Comparison of ENCODE assay signal across 1 cellular context in the genomic region with DNA sequence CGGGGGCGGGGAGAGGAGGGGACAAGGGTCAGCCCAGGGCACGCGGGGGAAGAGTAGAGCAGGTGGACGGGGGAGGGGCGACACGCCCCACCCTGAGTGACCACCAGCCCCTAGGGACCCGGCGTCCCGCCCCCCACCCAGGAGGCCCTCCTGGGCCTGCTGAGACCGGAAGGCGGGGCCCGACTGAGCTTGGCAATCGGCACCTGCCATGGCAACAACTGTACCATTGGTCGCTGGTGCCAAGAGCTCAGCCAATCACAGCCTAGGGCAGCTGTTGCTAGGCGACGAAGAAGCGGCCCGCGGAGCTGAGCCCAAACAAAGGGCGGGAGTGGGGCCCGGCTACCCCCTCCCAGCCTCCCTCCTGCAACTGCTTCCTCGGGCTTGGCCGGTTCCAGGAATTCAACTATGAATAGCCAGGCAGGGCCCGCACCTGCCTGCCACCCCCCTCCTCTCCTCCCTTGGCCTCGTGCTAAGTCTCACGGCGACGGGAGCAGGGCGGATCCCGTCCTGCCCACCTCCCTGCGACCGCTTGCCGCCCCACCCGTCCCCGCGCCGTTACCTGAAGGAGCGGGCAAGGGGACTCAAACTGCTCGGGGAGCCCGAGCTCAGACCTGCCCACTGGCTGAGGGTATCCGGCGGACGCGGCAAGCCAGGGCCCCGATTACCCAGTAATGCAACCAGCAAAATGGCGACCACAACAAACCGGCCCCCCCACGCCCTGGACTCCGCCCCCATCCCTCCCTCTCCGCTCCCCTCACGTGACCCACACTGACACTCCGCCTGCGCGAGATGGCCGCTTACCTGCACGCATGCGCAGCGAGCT.
TF ChIP-seq lines count a peak whose summit lies in the region.

Gene DYRK1B (minus strand): TSS at position 699 of the 823 bp plus-strand sequence. CDS start 2,295 bp downstream, outside the sequence.

TF ChIP-seq in WTC11, 78 proteins besides CTCF, POLR2A, EP300 and RAD21 (continued from another document and continues in another):
- no peak for TF ChIP-seq E2F4 (CRISPR knock-in tag; IDR thresholded peaks at IDR 0.05; ENCODE audit: borderline replicate concordance, low read depth)
- TF ChIP-seq, protein P1, sequence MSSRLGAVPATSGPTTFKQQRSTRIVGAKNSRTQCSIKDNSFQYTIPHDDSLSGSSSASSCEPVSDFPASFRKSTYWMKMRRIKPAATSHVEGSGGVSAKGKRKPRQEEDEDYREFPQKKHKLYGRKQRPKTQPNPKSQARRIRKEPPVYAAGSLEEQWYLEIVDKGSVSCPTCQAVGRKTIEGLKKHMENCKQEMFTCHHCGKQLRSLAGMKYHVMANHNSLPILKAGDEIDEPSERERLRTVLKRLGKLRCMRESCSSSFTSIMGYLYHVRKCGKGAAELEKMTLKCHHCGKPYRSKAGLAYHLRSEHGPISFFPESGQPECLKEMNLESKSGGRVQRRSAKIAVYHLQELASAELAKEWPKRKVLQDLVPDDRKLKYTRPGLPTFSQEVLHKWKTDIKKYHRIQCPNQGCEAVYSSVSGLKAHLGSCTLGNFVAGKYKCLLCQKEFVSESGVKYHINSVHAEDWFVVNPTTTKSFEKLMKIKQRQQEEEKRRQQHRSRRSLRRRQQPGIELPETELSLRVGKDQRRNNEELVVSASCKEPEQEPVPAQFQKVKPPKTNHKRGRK (CRISPR knock-in tag; IDR thresholded peaks at IDR 0.05; ENCODE audit: borderline replicate concordance): no peak
- TF ChIP-seq JUN (CRISPR knock-in tag; IDR thresholded peaks at IDR 0.05): no peak
- no peak for TF ChIP-seq TEAD1 (CRISPR knock-in tag; IDR thresholded peaks at IDR 0.05)
- TF ChIP-seq NFYB (CRISPR knock-in tag; conservative IDR thresholded peaks at IDR 0.05; ENCODE audit: low read depth): peak; percentile 95
- no peak for TF ChIP-seq ESRRA (CRISPR knock-in tag; IDR thresholded peaks at IDR 0.05; ENCODE audit: borderline replicate concordance)
- peak; percentile 93; the same call in 1 of the 2 replicates for TF ChIP-seq ZNF416 (CRISPR knock-in tag; IDR thresholded peaks at IDR 0.05)
- TF ChIP-seq NFE2L1 (CRISPR knock-in tag; IDR thresholded peaks at IDR 0.05): no peak
- no peak for TF ChIP-seq PREB (CRISPR knock-in tag; IDR thresholded peaks at IDR 0.05; ENCODE audit: borderline replicate concordance)
- TF ChIP-seq ZNF281 (CRISPR knock-in tag; IDR thresholded peaks at IDR 0.05): no peak; the same call in 1 of the 2 replicates
- no peak; the same call in 1 of the 2 replicates for TF ChIP-seq MAX (CRISPR knock-in tag; IDR thresholded peaks at IDR 0.05)
- TF ChIP-seq, protein P2, sequence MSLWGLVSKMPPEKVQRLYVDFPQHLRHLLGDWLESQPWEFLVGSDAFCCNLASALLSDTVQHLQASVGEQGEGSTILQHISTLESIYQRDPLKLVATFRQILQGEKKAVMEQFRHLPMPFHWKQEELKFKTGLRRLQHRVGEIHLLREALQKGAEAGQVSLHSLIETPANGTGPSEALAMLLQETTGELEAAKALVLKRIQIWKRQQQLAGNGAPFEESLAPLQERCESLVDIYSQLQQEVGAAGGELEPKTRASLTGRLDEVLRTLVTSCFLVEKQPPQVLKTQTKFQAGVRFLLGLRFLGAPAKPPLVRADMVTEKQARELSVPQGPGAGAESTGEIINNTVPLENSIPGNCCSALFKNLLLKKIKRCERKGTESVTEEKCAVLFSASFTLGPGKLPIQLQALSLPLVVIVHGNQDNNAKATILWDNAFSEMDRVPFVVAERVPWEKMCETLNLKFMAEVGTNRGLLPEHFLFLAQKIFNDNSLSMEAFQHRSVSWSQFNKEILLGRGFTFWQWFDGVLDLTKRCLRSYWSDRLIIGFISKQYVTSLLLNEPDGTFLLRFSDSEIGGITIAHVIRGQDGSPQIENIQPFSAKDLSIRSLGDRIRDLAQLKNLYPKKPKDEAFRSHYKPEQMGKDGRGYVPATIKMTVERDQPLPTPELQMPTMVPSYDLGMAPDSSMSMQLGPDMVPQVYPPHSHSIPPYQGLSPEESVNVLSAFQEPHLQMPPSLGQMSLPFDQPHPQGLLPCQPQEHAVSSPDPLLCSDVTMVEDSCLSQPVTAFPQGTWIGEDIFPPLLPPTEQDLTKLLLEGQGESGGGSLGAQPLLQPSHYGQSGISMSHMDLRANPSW (CRISPR knock-in tag; conservative IDR thresholded peaks at IDR 0.05; ENCODE audit: low read depth): no peak
- TF ChIP-seq, protein P3, sequence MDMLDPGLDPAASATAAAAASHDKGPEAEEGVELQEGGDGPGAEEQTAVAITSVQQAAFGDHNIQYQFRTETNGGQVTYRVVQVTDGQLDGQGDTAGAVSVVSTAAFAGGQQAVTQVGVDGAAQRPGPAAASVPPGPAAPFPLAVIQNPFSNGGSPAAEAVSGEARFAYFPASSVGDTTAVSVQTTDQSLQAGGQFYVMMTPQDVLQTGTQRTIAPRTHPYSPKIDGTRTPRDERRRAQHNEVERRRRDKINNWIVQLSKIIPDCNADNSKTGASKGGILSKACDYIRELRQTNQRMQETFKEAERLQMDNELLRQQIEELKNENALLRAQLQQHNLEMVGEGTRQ (CRISPR knock-in tag; IDR thresholded peaks at IDR 0.05): peak; percentile 99
- TF ChIP-seq ELF4 (CRISPR knock-in tag; IDR thresholded peaks at IDR 0.05; ENCODE audit: low read depth): no peak
- peak; percentile 78; the same call in 1 of the 2 replicates for TF ChIP-seq ZNF232 (CRISPR knock-in tag; IDR thresholded peaks at IDR 0.05)
- 0 out of 2 replicates have a peak, but pooled peaks have one; percentile 41 for TF ChIP-seq CBFB (CRISPR knock-in tag; IDR thresholded peaks at IDR 0.05; ENCODE audit: low read depth)
- no peak for TF ChIP-seq ZNF396 (CRISPR knock-in tag; IDR thresholded peaks at IDR 0.05; ENCODE audit: borderline replicate concordance)
- TF ChIP-seq ZMAT4 (CRISPR knock-in tag; IDR thresholded peaks at IDR 0.05): no peak
- TF ChIP-seq, protein P4, sequence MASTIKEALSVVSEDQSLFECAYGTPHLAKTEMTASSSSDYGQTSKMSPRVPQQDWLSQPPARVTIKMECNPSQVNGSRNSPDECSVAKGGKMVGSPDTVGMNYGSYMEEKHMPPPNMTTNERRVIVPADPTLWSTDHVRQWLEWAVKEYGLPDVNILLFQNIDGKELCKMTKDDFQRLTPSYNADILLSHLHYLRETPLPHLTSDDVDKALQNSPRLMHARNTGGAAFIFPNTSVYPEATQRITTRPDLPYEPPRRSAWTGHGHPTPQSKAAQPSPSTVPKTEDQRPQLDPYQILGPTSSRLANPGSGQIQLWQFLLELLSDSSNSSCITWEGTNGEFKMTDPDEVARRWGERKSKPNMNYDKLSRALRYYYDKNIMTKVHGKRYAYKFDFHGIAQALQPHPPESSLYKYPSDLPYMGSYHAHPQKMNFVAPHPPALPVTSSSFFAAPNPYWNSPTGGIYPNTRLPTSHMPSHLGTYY (CRISPR knock-in tag; IDR thresholded peaks at IDR 0.05): peak; percentile 85
- TF ChIP-seq, protein P5, sequence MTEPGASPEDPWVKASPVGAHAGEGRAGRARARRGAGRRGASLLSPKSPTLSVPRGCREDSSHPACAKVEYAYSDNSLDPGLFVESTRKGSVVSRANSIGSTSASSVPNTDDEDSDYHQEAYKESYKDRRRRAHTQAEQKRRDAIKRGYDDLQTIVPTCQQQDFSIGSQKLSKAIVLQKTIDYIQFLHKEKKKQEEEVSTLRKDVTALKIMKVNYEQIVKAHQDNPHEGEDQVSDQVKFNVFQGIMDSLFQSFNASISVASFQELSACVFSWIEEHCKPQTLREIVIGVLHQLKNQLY (CRISPR knock-in tag; IDR thresholded peaks at IDR 0.05): no peak
- TF ChIP-seq, protein P6, sequence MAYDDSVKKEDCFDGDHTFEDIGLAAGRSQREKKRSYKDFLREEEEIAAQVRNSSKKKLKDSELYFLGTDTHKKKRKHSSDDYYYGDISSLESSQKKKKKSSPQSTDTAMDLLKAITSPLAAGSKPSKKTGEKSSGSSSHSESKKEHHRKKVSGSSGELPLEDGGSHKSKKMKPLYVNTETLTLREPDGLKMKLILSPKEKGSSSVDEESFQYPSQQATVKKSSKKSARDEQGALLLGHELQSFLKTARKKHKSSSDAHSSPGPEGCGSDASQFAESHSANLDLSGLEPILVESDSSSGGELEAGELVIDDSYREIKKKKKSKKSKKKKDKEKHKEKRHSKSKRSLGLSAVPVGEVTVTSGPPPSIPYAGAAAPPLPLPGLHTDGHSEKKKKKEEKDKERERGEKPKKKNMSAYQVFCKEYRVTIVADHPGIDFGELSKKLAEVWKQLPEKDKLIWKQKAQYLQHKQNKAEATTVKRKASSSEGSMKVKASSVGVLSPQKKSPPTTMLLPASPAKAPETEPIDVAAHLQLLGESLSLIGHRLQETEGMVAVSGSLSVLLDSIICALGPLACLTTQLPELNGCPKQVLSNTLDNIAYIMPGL (CRISPR knock-in tag; IDR thresholded peaks at IDR 0.05): no peak
- TF ChIP-seq ZNF671 (CRISPR knock-in tag; IDR thresholded peaks at IDR 0.05): 0 out of 2 replicates have a peak, but pooled peaks have one; percentile 75
- no peak for TF ChIP-seq ZNF219 (CRISPR knock-in tag; IDR thresholded peaks at IDR 0.05; ENCODE audit: borderline replicate concordance)
- no peak for TF ChIP-seq NR1H2 (CRISPR knock-in tag; IDR thresholded peaks at IDR 0.05)
- TF ChIP-seq, protein P7, sequence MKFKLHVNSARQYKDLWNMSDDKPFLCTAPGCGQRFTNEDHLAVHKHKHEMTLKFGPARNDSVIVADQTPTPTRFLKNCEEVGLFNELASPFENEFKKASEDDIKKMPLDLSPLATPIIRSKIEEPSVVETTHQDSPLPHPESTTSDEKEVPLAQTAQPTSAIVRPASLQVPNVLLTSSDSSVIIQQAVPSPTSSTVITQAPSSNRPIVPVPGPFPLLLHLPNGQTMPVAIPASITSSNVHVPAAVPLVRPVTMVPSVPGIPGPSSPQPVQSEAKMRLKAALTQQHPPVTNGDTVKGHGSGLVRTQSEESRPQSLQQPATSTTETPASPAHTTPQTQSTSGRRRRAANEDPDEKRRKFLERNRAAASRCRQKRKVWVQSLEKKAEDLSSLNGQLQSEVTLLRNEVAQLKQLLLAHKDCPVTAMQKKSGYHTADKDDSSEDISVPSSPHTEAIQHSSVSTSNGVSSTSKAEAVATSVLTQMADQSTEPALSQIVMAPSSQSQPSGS (CRISPR knock-in tag; IDR thresholded peaks at IDR 0.05; ENCODE audit: borderline replicate concordance, low read depth): no peak
- no peak for TF ChIP-seq ZNF317 (CRISPR knock-in tag; IDR thresholded peaks at IDR 0.05; ENCODE audit: borderline replicate concordance, low read depth)
- no peak for TF ChIP-seq CREB1 (CRISPR knock-in tag; IDR thresholded peaks at IDR 0.05)
- no peak for TF ChIP-seq FOXP4 (CRISPR knock-in tag; IDR thresholded peaks at IDR 0.05)
